ENCODE assay signal across 9 cellular contexts in the genomic region with DNA sequence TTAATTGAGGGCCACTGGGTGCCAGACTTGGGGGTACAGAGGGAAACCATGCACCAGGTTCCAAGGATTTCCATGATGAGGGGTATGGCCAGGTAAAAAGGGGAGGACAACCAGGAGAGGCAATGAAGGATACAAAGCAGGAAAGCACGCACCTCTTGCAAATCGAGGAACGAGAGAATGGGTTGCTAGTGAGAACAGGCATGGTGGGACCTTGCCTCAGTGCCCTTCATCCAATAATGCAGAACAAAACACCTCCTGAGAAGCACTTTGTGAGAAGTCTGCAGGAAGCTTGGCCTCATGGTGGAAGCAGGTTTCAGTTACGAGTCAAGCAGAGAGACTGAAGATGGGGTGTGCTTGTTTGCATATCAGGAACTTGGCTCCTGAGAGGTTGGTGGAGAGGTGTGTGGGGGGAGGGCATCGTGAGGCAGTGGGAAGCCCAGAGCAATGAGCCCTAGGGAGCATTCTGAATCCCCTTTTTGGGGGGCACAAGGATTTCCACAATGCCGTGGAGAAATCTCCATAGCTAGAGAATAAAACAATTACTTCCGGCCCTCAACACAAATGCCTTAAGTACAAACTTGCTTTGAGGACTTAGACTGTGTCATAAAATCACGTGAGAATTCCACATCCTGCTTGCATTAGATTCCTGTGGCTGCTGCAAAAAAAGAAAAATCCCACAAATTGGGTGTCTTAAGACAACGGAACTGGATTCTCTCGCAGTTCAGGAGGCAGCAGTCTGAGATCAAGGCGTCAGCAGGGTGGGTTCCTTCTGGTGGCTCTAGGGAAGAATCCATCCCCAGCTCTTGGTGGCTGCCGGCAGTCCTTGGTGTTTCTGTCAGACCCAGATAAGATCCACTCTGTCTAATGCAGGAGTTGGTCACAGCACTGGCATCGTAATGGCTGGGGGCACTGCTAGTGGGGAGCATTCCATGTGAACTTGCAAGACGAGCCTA. TPM values are rescaled to one million over a fixed set of nuclear protein-coding genes. Genes with fewer than 3 reads are reported as not detected.
A peak's percentile ranks its signal among the peaks of the same experiment; 100 is the strongest.
DNase-seq lines count a peak whose midpoint lies in the region; ATAC-seq, FAIRE-seq and TF ChIP-seq lines count a peak whose summit lies in the region.
"Had no signal": no experiment of that assay in that cellular context is flagged by ENCODE, and none has a peak within 500 bp of the region (broad histone marks: within the 10 kb centered on the region; RNA-seq: fewer than 3 reads in every experiment).

No MANE protein-coding gene starts in this region.

- dilution Hi-C loops in keratinocyte (cut with MboI; ENCODE audit: extremely low pct_ligation_motif_present, low sequenced_read_pairs) = no loop called here

- no peak overlapping the region for H3K4me3 ChIP-seq in H7 (ENCODE audit: insufficient read depth, low read depth, low read length)
- H3K4me3 ChIP-seq in keratinocyte (ENCODE audit: control insufficient read depth in 2 of 3, extremely low read depth in 1 of 3, insufficient read depth in 2 of 3, low read depth in 1 of 3, low read length in 3 of 3) = peak overlapping the region; percentile 25 to 49 (median 29)

- peak overlapping the region; percentile 80 for H3K27ac Mint-ChIP-seq in activated naive CD8-positive, alpha-beta T cell treated with anti-CD3 and anti-CD28 coated beads, Interleukin-2, amount 10 ng/mL, durations not matched to agents 7 days and 5 days
- no peak overlapping the region for H3K27ac Mint-ChIP-seq in type B pancreatic cell

- peak overlapping the region; percentile 65 for H3K9ac ChIP-seq in keratinocyte (ENCODE audit: control insufficient read depth, extremely low read depth, insufficient read depth, low read length)

- ATAC-seq in activated naive CD8-positive, alpha-beta T cell treated with anti-CD3 and anti-CD28 coated beads, Interleukin-2, amount 10 ng/mL, durations not matched to agents 7 days and 5 days (ENCODE audit: low read depth) = peak; percentile 63
- ATAC-seq in GM18868 (IDR thresholded peaks at IDR 0.05; ENCODE audit: unreplicated experiment) = no peak

- peak overlapping the region; percentile 87 for H3K4me2 ChIP-seq in keratinocyte (ENCODE audit: control insufficient read depth, extremely low read depth, insufficient read depth, low read depth, low read length)

- H4K20me1 ChIP-seq in keratinocyte (ENCODE audit: control insufficient read depth, extremely low read depth, insufficient read depth, low read length) = no peaks in the 10 kb centered on the region

- peaks cover 20% of the 10 kb centered on the region for H3K4me1 ChIP-seq in keratinocyte (ENCODE audit: control insufficient read depth, extremely low read depth, insufficient read depth, low read length)

- H2AFZ ChIP-seq in keratinocyte (ENCODE audit: control insufficient read depth, low read length) = peak overlapping the region; percentile 94

- in situ Hi-C loops in ACHN (cut with HindIII; ENCODE audit: low pct_ligation_motif_present, low pct_unique_long_range_greater_than_20kb, low sequenced_read_pairs) = no loop called here

- DNase-seq in ACHN (peak; percentile 41), H7 (peak; percentile 46), keratinocyte (ENCODE audit: low read depth, low spot score) (peak; percentile 97), type B pancreatic cell (ENCODE audit: extremely low spot score, unreplicated experiment) (no peak), hepatic stellate cell (ENCODE audit: low spot score) (no peak), SHP77 treated with DMSO at 0.1 percent for 48 hours (lab: John Stamatoyannopoulos, UW) (no peak)
- DNase-seq in activated naive CD8-positive, alpha-beta T cell treated with anti-CD3 and anti-CD28 coated beads, Interleukin-2, amount 10 ng/mL, durations not matched to agents 7 days and 5 days = peak; percentile 34

- POLR2A ChIA-PET in activated naive CD8-positive, alpha-beta T cell treated with anti-CD3 and anti-CD28 coated beads, Interleukin-2, amount 10 ng/mL, durations not matched to agents 7 days and 5 days (lab: Charles Lee) = no interaction called here

- peaks cover 7% of the 10 kb centered on the region for H3K27me3 Mint-ChIP-seq in activated naive CD8-positive, alpha-beta T cell treated with anti-CD3 and anti-CD28 coated beads, Interleukin-2, amount 10 ng/mL, durations not matched to agents 7 days and 5 days
- peaks cover 10% of the 10 kb centered on the region for H3K27me3 Mint-ChIP-seq in type B pancreatic cell

- H3K9me3 Mint-ChIP-seq in activated naive CD8-positive, alpha-beta T cell treated with anti-CD3 and anti-CD28 coated beads, Interleukin-2, amount 10 ng/mL, durations not matched to agents 7 days and 5 days = peaks cover 2% of the 10 kb centered on the region
- no peaks in the 10 kb centered on the region for H3K9me3 Mint-ChIP-seq in type B pancreatic cell

- H3K79me2 ChIP-seq in keratinocyte (ENCODE audit: control insufficient read depth, insufficient read depth, low read length) = no peaks in the 10 kb centered on the region

- H3K27ac ChIP-seq in keratinocyte (ENCODE audit: control insufficient read depth, insufficient read depth, low read length) = peak overlapping the region; percentile 65

- H3K36me3 Mint-ChIP-seq in activated naive CD8-positive, alpha-beta T cell treated with anti-CD3 and anti-CD28 coated beads, Interleukin-2, amount 10 ng/mL, durations not matched to agents 7 days and 5 days = no peaks in the 10 kb centered on the region
- no peaks in the 10 kb centered on the region for H3K36me3 Mint-ChIP-seq in type B pancreatic cell
- H3K36me3 Mint-ChIP-seq: brain had no signal

- H3K27me3 ChIP-seq in H7 (ENCODE audit: control insufficient read depth, insufficient read depth, low read length) (no peaks in the 10 kb centered on the region; the same call in none of the 2 replicates), keratinocyte (ENCODE audit: control insufficient read depth, extremely low read depth, insufficient read depth, low read length) (no peaks in the 10 kb centered on the region)

- no peaks in the 10 kb centered on the region for H3K9me1 ChIP-seq in keratinocyte (ENCODE audit: control insufficient read depth, extremely low read depth, insufficient read depth, low read length)

- peak; percentile 97 for FAIRE-seq in keratinocyte (lab: Jason Lieb, UNC)

- H3K4me3 Mint-ChIP-seq in activated naive CD8-positive, alpha-beta T cell treated with anti-CD3 and anti-CD28 coated beads, Interleukin-2, amount 10 ng/mL, durations not matched to agents 7 days and 5 days = peak overlapping the region; percentile 71
- H3K4me3 Mint-ChIP-seq in type B pancreatic cell = peak overlapping the region; percentile 34

- no peaks in the 10 kb centered on the region for H3K9me3 ChIP-seq in keratinocyte (ENCODE audit: control insufficient read depth, low read depth, low read length)

- TF ChIP-seq CTCF in keratinocyte (optimal IDR thresholded peaks at IDR 0.05 in 1 of 3, IDR thresholded peaks at IDR 0.05 in 1 of 3, conservative IDR thresholded peaks at IDR 0.05 in 1 of 3; ENCODE audit: extremely low read depth in 1 of 3, insufficient read depth in 2 of 3, low read length in 3 of 3) (no peak), type B pancreatic cell (conservative IDR thresholded peaks at IDR 0.05) (no peak)

- H3K4me1 Mint-ChIP-seq in activated naive CD8-positive, alpha-beta T cell treated with anti-CD3 and anti-CD28 coated beads, Interleukin-2, amount 10 ng/mL, durations not matched to agents 7 days and 5 days = peaks cover 16% of the 10 kb centered on the region
- H3K4me1 Mint-ChIP-seq in type B pancreatic cell (ENCODE audit: unreplicated experiment) = peaks cover 10% of the 10 kb centered on the region

- H3K36me3 ChIP-seq in H7 (replicated peaks; ENCODE audit: control insufficient read depth, insufficient read depth, low read length) (no peaks in the 10 kb centered on the region), keratinocyte (ENCODE audit: control insufficient read depth in 2 of 2, extremely low read depth in 1 of 2, insufficient read depth in 2 of 2, low read length in 2 of 2) (no peaks in the 10 kb centered on the region)

RNA-seq across cellular contexts. Expression of a gene that starts 54.9 kb away (rescaled TPM):
- 13.4 and 14.2 TPM in 2 replicates for total RNA-seq in H7 (2014; rRNA removed; shearing (Covaris generic))
- total RNA-seq in activated naive CD8-positive, alpha-beta T cell treated with anti-CD3 and anti-CD28 coated beads, Interleukin-2, amount 10 ng/mL, durations not matched to agents 7 days and 5 days = 1 to 10 TPM; 5.1 to 5.2 TPM
- polyA plus RNA-seq in keratinocyte = 89.7 to 162 TPM (median 130 TPM) in 3 replicates
- 31.9 TPM for polyA plus RNA-seq in keratinocyte (2011; ENCODE audit: low read depth)
- polyA plus RNA-seq in keratinocyte (2011; cell fraction: cytosol; rRNA removed) = 122 and 149 TPM in 2 replicates
- polyA plus RNA-seq in keratinocyte (2011; cell fraction: nucleus; rRNA removed) = 153 and 161 TPM in 2 replicates
- polyA plus RNA-seq in keratinocyte (2012; ENCODE audit: low replicate concordance) = 57.6 and 100.0 TPM in 2 replicates
- polyA minus RNA-seq in keratinocyte = 101 to 131 TPM (median 126 TPM) in 3 replicates
- 99.8 TPM for polyA minus RNA-seq in keratinocyte (2011; cell fraction: cytosol; rRNA and poly(A)+ RNA removed)
- 82.9 and 141 TPM in 2 replicates for polyA minus RNA-seq in keratinocyte (2011; cell fraction: nucleus; rRNA and poly(A)+ RNA removed)
- total RNA-seq in type B pancreatic cell (ENCODE audit: low replicate concordance) = 29.8 and 44.3 TPM in 2 replicates

Comparison
In these comparisons a context has a peak if more than half of its experiments do, and no peak if none do; other contexts are left out.
1. DNase-seq: peak in ACHN (single experiment), H7 (single experiment), activated naive CD8-positive, alpha-beta T cell treated with anti-CD3 and anti-CD28 coated beads, Interleukin-2, amount 10 ng/mL, durations not matched to agents 7 days and 5 days (single experiment) and keratinocyte (single experiment); none in type B pancreatic cell (single experiment), hepatic stellate cell (single experiment) and SHP77 treated with DMSO at 0.1 percent for 48 hours (single experiment).